Comparison of ENCODE assay signal across 22 cellular contexts in genomic region chr9:69943146-69943545, GRCh38.
"Had no signal": no experiment of that assay in that cellular context is flagged by ENCODE, and none has a peak within 500 bp of the region (broad histone marks: within the 10 kb centered on the region; RNA-seq: fewer than 3 reads in every experiment).

No MANE protein-coding gene starts in this region.

- ATAC-seq: gastroesophageal sphincter; lower lobe of right lung; natural killer cell; sciatic nerve; stimulated activated naive B cell treated with anti-CD40 and anti-IgM and Interleukin-4, amounts not matched to agents 10 μg/mL and 1 μg/mL and 100 μg/mL, for 72 hours; stimulated activated naive CD8-positive, alpha-beta T cell treated with anti-CD3 and anti-CD28 coated beads, Interleukin-15, amount 100 ng/mL, for 72 hours; upper lobe of right lung had no signal

- H3K9me3 ChIP-seq: gastroesophageal sphincter, left ventricle myocardium inferior, lower lobe of right lung, spleen, testis, tibial nerve, upper lobe of right lung, vagina had no signal

- H3K4me3 ChIP-seq: gastroesophageal sphincter, left ventricle myocardium inferior, lower lobe of right lung, spleen, testis, tibial nerve, upper lobe of right lung, vagina had no signal

- H3K27me3 ChIP-seq: gastroesophageal sphincter, spleen, testis, tibial nerve, upper lobe of right lung, vagina had no signal

- FAIRE-seq: endothelial cell of umbilical vein had no signal

- DNase-seq: dermis blood vessel endothelial cell; endodermal cell; erythroblast; glutamatergic neuron; islet precursor cell; left ventricle myocardium inferior; lower lobe of right lung; natural killer cell; posterior cingulate gyrus; spleen; stimulated activated CD4-positive, alpha-beta T cell treated with anti-CD3 and anti-CD28 coated beads, Interleukin-15, amount 100 ng/mL, for 24 hours; stimulated activated CD4-positive, alpha-beta T cell treated with anti-CD3 and anti-CD28 coated beads, Interleukin-1b, Interleukin-23, amount 100 ng/mL, for 48 hours; stimulated activated CD4-positive, alpha-beta T cell treated with anti-CD3 and anti-CD28 coated beads, Interleukin-4, amount 100 ng/mL, for 24 hours; stimulated activated naive B cell treated with anti-CD40 and anti-IgM and Interleukin-4, amounts not matched to agents 10 μg/mL and 1 μg/mL and 100 μg/mL, for 72 hours; stimulated activated naive CD8-positive, alpha-beta T cell treated with anti-CD3 and anti-CD28 coated beads, Interleukin-15, amount 100 ng/mL, for 72 hours; testis; upper lobe of right lung had no signal

- H3K36me3 ChIP-seq: gastroesophageal sphincter, left ventricle myocardium inferior, lower lobe of right lung, spleen, tibial nerve, upper lobe of right lung, vagina had no signal

- H3K27ac ChIP-seq: gastroesophageal sphincter, left ventricle myocardium inferior, lower lobe of right lung, spleen, testis, tibial nerve, upper lobe of right lung, vagina had no signal

- H3K4me1 ChIP-seq: lower lobe of right lung, testis, upper lobe of right lung, vagina had no signal
